In genomic region chr3:14224895-14225294, GRCh38 we compare ENCODE assay signal across 1 cellular context.
TF ChIP-seq lines count a peak whose summit lies in the region.

No MANE protein-coding gene starts in this region.

TF ChIP-seq in IMR-90, 13 proteins besides CTCF, POLR2A, EP300 and RAD21:
- TF ChIP-seq MAZ (IDR thresholded peaks at IDR 0.05; ENCODE audit: borderline replicate concordance, low read depth, low read length) (no peak), FOS (IDR thresholded peaks at IDR 0.05; ENCODE audit: low read depth, low read length) (no peak), RCOR1 (IDR thresholded peaks at IDR 0.05; ENCODE audit: insufficient replicate concordance, low read length) (no peak), NFE2L2 (IDR thresholded peaks at IDR 0.05; ENCODE audit: low read depth, low read length) (no peak), BHLHE40 (IDR thresholded peaks at IDR 0.05; ENCODE audit: low read depth, low read length) (no peak), CHD1 (IDR thresholded peaks at IDR 0.05; ENCODE audit: low read depth, low read length) (no peak), ELK1 (IDR thresholded peaks at IDR 0.05; ENCODE audit: borderline replicate concordance, low read depth, low read length) (no peak), MAFK (IDR thresholded peaks at IDR 0.05; ENCODE audit: low read depth, low read length) (no peak), USF2 (IDR thresholded peaks at IDR 0.05; ENCODE audit: low read depth, low read length) (no peak), MXI1 (IDR thresholded peaks at IDR 0.05; ENCODE audit: borderline replicate concordance, low read depth, low read length) (no peak), CEBPB (IDR thresholded peaks at IDR 0.05; ENCODE audit: low read depth, low read length) (no peak)
